In the genomic region with DNA sequence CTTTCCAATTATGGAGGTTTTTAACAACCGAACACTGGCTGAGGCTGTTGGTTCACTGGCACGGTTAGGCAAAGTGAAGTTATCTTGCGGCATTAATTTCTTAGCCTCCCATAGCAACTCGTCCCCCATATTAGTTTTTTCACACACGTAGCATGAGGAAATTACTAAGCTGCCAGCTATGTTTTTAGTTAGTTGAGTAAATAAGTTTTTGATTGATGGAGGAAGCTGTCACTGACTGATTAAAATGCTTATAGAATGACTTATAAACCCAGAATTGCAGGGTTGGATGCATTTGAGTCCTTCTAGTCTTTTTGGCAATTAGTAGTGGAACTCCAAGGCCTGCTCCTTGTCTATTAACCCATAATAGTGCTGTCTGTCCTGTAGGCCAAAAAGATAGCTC, we compare ENCODE assay signal across 25 cellular contexts.
"Had no signal": no experiment of that assay in that cellular context is flagged by ENCODE, and none has a peak within 500 bp of the region (broad histone marks: within the 10 kb centered on the region; RNA-seq: fewer than 3 reads in every experiment).

No MANE protein-coding gene starts in this region.

- DNase-seq: hypothalamus; immature natural killer cell; left colon; left lung; lower lobe of right lung; mammary epithelial cell; mesenchymal stem cell; naive thymus-derived CD8-positive, alpha-beta T cell; ovary; retina; right cardiac atrium; stimulated activated CD4-positive, alpha-beta T cell treated with anti-CD3 and anti-CD28 coated beads, Interleukin-12 subunit alpha, Interleukin-12 subunit beta, amount 100 ng/mL, for 4 hours; stimulated activated CD4-positive, alpha-beta T cell treated with anti-CD3 and anti-CD28 coated beads, Interleukin-15, amount 100 ng/mL, for 24 hours; stimulated activated CD4-positive, alpha-beta T cell treated with anti-CD3 and anti-CD28 coated beads, Interleukin-2, amount 100 ng/mL, for 24 hours; stimulated activated CD4-positive, alpha-beta T cell treated with anti-CD3 and anti-CD28 coated beads, Interleukin-4, amount 100 ng/mL, for 1 hour; stimulated activated naive B cell treated with anti-CD40 and anti-IgM and Interleukin-4, amounts not matched to agents 10 μg/mL and 1 μg/mL and 100 μg/mL, for 72 hours; tibial artery; trophoblast cell; upper lobe of right lung; uterus had no signal

- H3K4me1 ChIP-seq: left lung, lower lobe of right lung, suprapubic skin, tibial artery, upper lobe of right lung, uterus had no signal

- FAIRE-seq: islet of Langerhans had no signal

- ATAC-seq: left colon; left lung; lower lobe of right lung; naive thymus-derived CD8-positive, alpha-beta T cell; right cardiac atrium; sciatic nerve; stimulated activated naive B cell treated with anti-CD40 and anti-IgM and Interleukin-4, amounts not matched to agents 10 μg/mL and 1 μg/mL and 100 μg/mL, for 72 hours; upper lobe of right lung had no signal

- H3K9me3 ChIP-seq: left lung, lower lobe of right lung, ovary, suprapubic skin, thoracic aorta, tibial artery, upper lobe of right lung, uterus had no signal

- H3K27ac ChIP-seq: left lung, lower lobe of right lung, ovary, skin epidermis, suprapubic skin, thoracic aorta, tibial artery, upper lobe of right lung, uterus had no signal

- H3K27me3 ChIP-seq: left lung, ovary, suprapubic skin, upper lobe of right lung, uterus had no signal

- H3K36me3 ChIP-seq: left lung, lower lobe of right lung, ovary, suprapubic skin, thoracic aorta, tibial artery, upper lobe of right lung, uterus had no signal

- H3K4me3 ChIP-seq: left lung, lower lobe of right lung, ovary, skin epidermis, suprapubic skin, thoracic aorta, tibial artery, upper lobe of right lung, uterus had no signal
